ENCODE assay signal across 2 cellular contexts in genomic region chr16:69423189-69423588, GRCh38.
TF ChIP-seq lines count a peak whose summit lies in the region.

No MANE protein-coding gene starts in this region.

TF ChIP-seq in IMR-90, 13 proteins besides CTCF, POLR2A, EP300 and RAD21:
- TF ChIP-seq MAFK (IDR thresholded peaks at IDR 0.05; ENCODE audit: low read depth, low read length) (no peak), NFE2L2 (IDR thresholded peaks at IDR 0.05; ENCODE audit: low read depth, low read length) (no peak), CHD1 (IDR thresholded peaks at IDR 0.05; ENCODE audit: low read depth, low read length) (no peak), FOS (IDR thresholded peaks at IDR 0.05; ENCODE audit: low read depth, low read length) (no peak), MAZ (IDR thresholded peaks at IDR 0.05; ENCODE audit: borderline replicate concordance, low read depth, low read length) (no peak), USF2 (IDR thresholded peaks at IDR 0.05; ENCODE audit: low read depth, low read length) (no peak), BHLHE40 (IDR thresholded peaks at IDR 0.05; ENCODE audit: low read depth, low read length) (no peak), MXI1 (IDR thresholded peaks at IDR 0.05; ENCODE audit: borderline replicate concordance, low read depth, low read length) (no peak), ELK1 (IDR thresholded peaks at IDR 0.05; ENCODE audit: borderline replicate concordance, low read depth, low read length) (no peak), RFX5 (IDR thresholded peaks at IDR 0.05; ENCODE audit: low read depth, low read length) (no peak)

TF ChIP-seq in GM12878, 131 proteins besides CTCF, POLR2A, EP300 and RAD21 (continues in another document):
- TF ChIP-seq ZBTB40 (IDR thresholded peaks at IDR 0.05; ENCODE audit: borderline replicate concordance): no peak
- TF ChIP-seq ZNF384 (IDR thresholded peaks at IDR 0.05; ENCODE audit: borderline replicate concordance, low read depth, low read length): no peak
- TF ChIP-seq SIX5 (IDR thresholded peaks at IDR 0.05; ENCODE audit: low read depth, low read length, severe bottlenecking): no peak
- TF ChIP-seq HDGF (IDR thresholded peaks at IDR 0.05): no peak
- 0 out of 2 replicates have a peak, but pooled peaks have one; percentile 39 for TF ChIP-seq YY1 (IDR thresholded peaks at IDR 0.05; ENCODE audit: low read depth, low read length)
- peak; percentile 36; the same call in 1 of the 2 replicates for TF ChIP-seq MEF2A (IDR thresholded peaks at IDR 0.05; ENCODE audit: insufficient read depth, low read depth, low read length)
- TF ChIP-seq USF1 (IDR thresholded peaks at IDR 0.05; ENCODE audit: borderline replicate concordance, extremely low read length, insufficient read depth, low read depth, low read length): no peak
- TF ChIP-seq STAT1 (conservative IDR thresholded peaks at IDR 0.05): no peak
- TF ChIP-seq PAX8 (IDR thresholded peaks at IDR 0.05): no peak
- TF ChIP-seq HSF1 (IDR thresholded peaks at IDR 0.05; ENCODE audit: low read depth, low read length): no peak
- TF ChIP-seq MLLT1 (IDR thresholded peaks at IDR 0.05): no peak
- TF ChIP-seq IKZF1 (conservative IDR thresholded peaks at IDR 0.05): no peak
- no peak for TF ChIP-seq BCLAF1 (IDR thresholded peaks at IDR 0.05)
- no peak for TF ChIP-seq SKIL (IDR thresholded peaks at IDR 0.05; ENCODE audit: low read depth, poor library complexity, severe bottlenecking)
- no peak for TF ChIP-seq CUX1 (IDR thresholded peaks at IDR 0.05; ENCODE audit: insufficient replicate concordance, low read depth, low read length)
- no peak for TF ChIP-seq ZZZ3 (IDR thresholded peaks at IDR 0.05; ENCODE audit: control insufficient read depth, insufficient read length, low read depth)
- peak; percentile 72 for TF ChIP-seq RUNX3 (IDR thresholded peaks at IDR 0.05; ENCODE audit: low read length)
- no peak for TF ChIP-seq E2F8 (IDR thresholded peaks at IDR 0.05; ENCODE audit: low read depth, partially characterized antibody)
- TF ChIP-seq SMARCA5 (IDR thresholded peaks at IDR 0.05): no peak
- TF ChIP-seq ZNF622 (IDR thresholded peaks at IDR 0.05): no peak
- no peak for TF ChIP-seq IKZF2 (IDR thresholded peaks at IDR 0.05)
- TF ChIP-seq ZNF24 (IDR thresholded peaks at IDR 0.05): no peak
- no peak for TF ChIP-seq MYC (IDR thresholded peaks at IDR 0.05; ENCODE audit: insufficient read depth, insufficient read length, insufficient replicate concordance, low read length, severe bottlenecking)
- TF ChIP-seq JUND (IDR thresholded peaks at IDR 0.05; ENCODE audit: low read depth, low read length): no peak
- TF ChIP-seq TARDBP (IDR thresholded peaks at IDR 0.05; ENCODE audit: borderline replicate concordance): no peak
- TF ChIP-seq NFIC (IDR thresholded peaks at IDR 0.05; ENCODE audit: low read depth, low read length): 0 out of 2 replicates have a peak, but pooled peaks have one; percentile 17
- TF ChIP-seq POU2F2 (IDR thresholded peaks at IDR 0.05; ENCODE audit: borderline replicate concordance, low read depth, low read length): no peak
- no peak for TF ChIP-seq ESRRA (IDR thresholded peaks at IDR 0.05; ENCODE audit: low read length)
- TF ChIP-seq MAX (IDR thresholded peaks at IDR 0.05; ENCODE audit: low read depth, low read length): no peak
